In the genomic region with DNA sequence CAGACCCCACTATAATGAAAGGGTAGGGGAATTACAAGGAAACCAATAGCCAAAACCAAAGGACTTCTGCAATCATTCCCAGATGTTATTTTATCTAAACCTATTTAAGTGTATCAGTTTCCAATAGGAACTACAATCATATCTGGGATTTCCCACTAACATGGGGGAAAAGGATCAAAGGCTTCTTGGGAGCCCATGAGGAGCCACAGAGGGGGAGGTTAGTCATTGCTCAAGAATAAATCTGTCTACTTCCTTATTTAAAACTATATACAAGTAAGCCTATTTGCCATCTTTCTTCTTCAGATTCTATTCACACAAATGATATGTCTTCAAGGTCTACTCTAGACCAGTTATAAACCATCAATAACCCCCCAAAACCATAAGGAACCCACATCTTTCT, we compare ENCODE assay signal across 34 cellular contexts.
"Had no signal": no experiment of that assay in that cellular context is flagged by ENCODE, and none has a peak within 500 bp of the region (broad histone marks: within the 10 kb centered on the region; RNA-seq: fewer than 3 reads in every experiment).

No MANE protein-coding gene starts in this region.

- DNase-seq: activated CD4-positive, alpha-beta T cell treated with anti-CD3 and anti-CD28 coated beads for 48 hours; activated CD4-positive, alpha-beta T cell treated with anti-CD3 and anti-CD28 coated beads, Interleukin-2, amount 50 U/mL, for 48 hours; activated CD8-positive, alpha-beta memory T cell treated with anti-CD3 and anti-CD28 coated beads for 24 hours; activated effector memory CD4-positive, alpha-beta T cell treated with anti-CD3 and anti-CD28 coated beads, Interleukin-2, amount 50 U/mL, for 16 hours; activated naive CD4-positive, alpha-beta T cell treated with anti-CD3 and anti-CD28 coated beads for 36 hours; activated naive CD8-positive, alpha-beta T cell treated with anti-CD3 and anti-CD28 coated beads for 36 hours; adrenal gland; aorta; body of pancreas; effector CD8-positive, alpha-beta T cell; erythroblast; islet precursor cell; left cardiac atrium; left ventricle myocardium superior; mammary epithelial cell; naive B cell; ovary; retina; stimulated activated CD4-positive, alpha-beta T cell treated with anti-CD3 and anti-CD28 coated beads, Interleukin-12 subunit alpha, Interleukin-12 subunit beta, amount 100 ng/mL, for 4 hours; stimulated activated CD4-positive, alpha-beta T cell treated with anti-CD3 and anti-CD28 coated beads, Interleukin-4, amount 100 ng/mL, for 1 hour; T-helper 9 cell; trophoblast cell; uterus; WERI-Rb-1 had no signal

- H3K4me1 ChIP-seq: body of pancreas, gastroesophageal sphincter, prostate gland, uterus had no signal

- FAIRE-seq: colon had no signal

- ATAC-seq: activated CD4-positive, CD25-positive, alpha-beta regulatory T cell treated with anti-CD3 and anti-CD28 coated beads, Interleukin-2, amount 50 U/mL, for 24 hours; body of pancreas; gastroesophageal sphincter; left cardiac atrium; left ventricle myocardium superior; sciatic nerve had no signal

- H3K9me3 Mint-ChIP-seq: activated naive CD4-positive, alpha-beta T cell treated with anti-CD3 and anti-CD28 coated beads for 36 hours; activated naive CD8-positive, alpha-beta T cell treated with anti-CD3 and anti-CD28 coated beads for 36 hours; mesothelial cell of epicardium; naive B cell; stimulated activated naive CD8-positive, alpha-beta T cell treated with anti-CD3 and anti-CD28 coated beads, Interleukin-15, Interleukin-2, amounts not matched to agents 100 ng/mL and 50 ng/mL, for 24 hours had no signal

- H2AFZ ChIP-seq: hepatocyte had no signal

- H3K27ac ChIP-seq: body of pancreas, gastroesophageal sphincter, hepatocyte, ovary, prostate gland, thoracic aorta, uterus, WERI-Rb-1 had no signal

- H3K4me3 Mint-ChIP-seq: activated naive CD4-positive, alpha-beta T cell treated with anti-CD3 and anti-CD28 coated beads for 36 hours; activated naive CD8-positive, alpha-beta T cell treated with anti-CD3 and anti-CD28 coated beads for 36 hours; mesothelial cell of epicardium; naive B cell; stimulated activated naive CD8-positive, alpha-beta T cell treated with anti-CD3 and anti-CD28 coated beads, Interleukin-15, Interleukin-2, amounts not matched to agents 100 ng/mL and 50 ng/mL, for 24 hours had no signal

- H3K36me3 ChIP-seq: adrenal gland, ovary, prostate gland, thoracic aorta, uterus had no signal

- H3K4me3 ChIP-seq: adrenal gland, body of pancreas, gastroesophageal sphincter, hepatocyte, ovary, prostate gland, skin epidermis, thoracic aorta, uterus had no signal

- H3K4me2 ChIP-seq: hepatocyte had no signal

- H3K27ac Mint-ChIP-seq: activated naive CD4-positive, alpha-beta T cell treated with anti-CD3 and anti-CD28 coated beads for 36 hours; activated naive CD8-positive, alpha-beta T cell treated with anti-CD3 and anti-CD28 coated beads for 36 hours; mesothelial cell of epicardium; stimulated activated naive CD8-positive, alpha-beta T cell treated with anti-CD3 and anti-CD28 coated beads, Interleukin-15, Interleukin-2, amounts not matched to agents 100 ng/mL and 50 ng/mL, for 24 hours had no signal

- H3K36me3 Mint-ChIP-seq: activated naive CD8-positive, alpha-beta T cell treated with anti-CD3 and anti-CD28 coated beads for 36 hours; naive B cell had no signal

- H3K4me1 Mint-ChIP-seq: naive B cell had no signal

- H3K9me3 ChIP-seq: adrenal gland, body of pancreas, gastroesophageal sphincter, ovary, prostate gland, thoracic aorta, uterus had no signal

- H3K27me3 Mint-ChIP-seq: activated naive CD8-positive, alpha-beta T cell treated with anti-CD3 and anti-CD28 coated beads for 36 hours; naive B cell; stimulated activated naive CD8-positive, alpha-beta T cell treated with anti-CD3 and anti-CD28 coated beads, Interleukin-15, Interleukin-2, amounts not matched to agents 100 ng/mL and 50 ng/mL, for 24 hours had no signal

- H3K27me3 ChIP-seq: adrenal gland, body of pancreas, gastroesophageal sphincter, hepatocyte, ovary, uterus had no signal
